In the genomic region with DNA sequence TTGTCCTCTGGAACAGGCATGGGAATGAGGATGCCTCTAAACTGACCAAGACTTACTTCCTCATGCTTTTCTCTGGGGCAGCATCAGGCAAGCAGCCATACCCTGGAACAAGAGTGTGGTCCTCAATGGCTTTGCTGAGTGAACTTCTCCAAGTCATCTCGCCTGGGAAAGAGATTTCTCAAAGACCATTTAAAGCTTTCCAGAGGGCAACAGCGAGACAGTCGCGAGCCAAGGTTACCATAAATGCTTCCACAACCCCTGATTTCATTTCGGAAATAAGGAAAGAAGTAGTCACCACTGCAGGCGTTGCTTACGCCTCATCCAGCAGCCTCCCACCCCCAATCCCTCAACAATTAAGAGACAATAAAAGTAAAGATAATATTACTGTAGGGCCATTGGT, we compare ENCODE assay signal across 10 cellular contexts. TPM values are rescaled to one million over a fixed set of nuclear protein-coding genes. Genes with fewer than 3 reads are reported as not detected.
DNase-seq lines count a peak whose midpoint lies in the region; ATAC-seq and TF ChIP-seq lines count a peak whose summit lies in the region.
"Had no signal": no experiment of that assay in that cellular context is flagged by ENCODE, and none has a peak within 500 bp of the region (broad histone marks: within the 10 kb centered on the region; RNA-seq: fewer than 3 reads in every experiment).

No MANE protein-coding gene starts in this region.

- H3K9ac ChIP-seq in HUES6 (ENCODE audit: low read length) = no peak overlapping the region
- no peak overlapping the region for H3K9ac ChIP-seq in fibroblast of lung (ENCODE audit: insufficient read depth, low read length)

- WGBS in tibial nerve, 2 donors = 48 to 53% methylated on average over 7 of the region's 7 CpGs

- H3K4me1 ChIP-seq in HUES6 (ENCODE audit: control insufficient read depth, insufficient read depth, low read length) (peaks cover 7% of the 10 kb centered on the region), fibroblast of lung (ENCODE audit: control insufficient read depth, extremely low read depth, insufficient read depth, low read length) (no peaks in the 10 kb centered on the region), tibial nerve (peaks cover 0 to 25% (median 0%) of the 10 kb centered on the region in 4 donors)

- no peak overlapping the region for H3K27ac Mint-ChIP-seq in osteocyte (ENCODE audit: unreplicated experiment)

- TF ChIP-seq POLR2A in tibial nerve (IDR thresholded peaks at IDR 0.05) = no peak

- H2AFZ ChIP-seq in fibroblast of lung (ENCODE audit: low read length) = no peak overlapping the region

- H3K27me3 Mint-ChIP-seq in osteocyte (ENCODE audit: unreplicated experiment) = peaks cover 31% of the 10 kb centered on the region

- peaks cover 19% of the 10 kb centered on the region for H3K4me1 Mint-ChIP-seq in osteocyte (ENCODE audit: unreplicated experiment)

- H3K36me3 Mint-ChIP-seq in osteocyte (ENCODE audit: unreplicated experiment) = no peaks in the 10 kb centered on the region

- H3K4me3 Mint-ChIP-seq in osteocyte (ENCODE audit: unreplicated experiment) = peak overlapping the region; percentile 73

- peak in 1 of 2 donors; percentile 14 for TF ChIP-seq EP300 in tibial nerve (IDR thresholded peaks at IDR 0.05)

- no peaks in the 10 kb centered on the region for H3K9me3 Mint-ChIP-seq in osteocyte (ENCODE audit: unreplicated experiment)

- H3K79me2 ChIP-seq in fibroblast of lung (ENCODE audit: control insufficient read depth, insufficient read depth, low read length) = no peaks in the 10 kb centered on the region

- peak overlapping the region; percentile 26 for H3K4me2 ChIP-seq in fibroblast of lung (ENCODE audit: extremely low read depth, insufficient read depth, low read length)

- no peaks in the 10 kb centered on the region for H3K36me3 ChIP-seq in HUES6 (ENCODE audit: control insufficient read depth, insufficient read depth, low read length)
- H3K36me3 ChIP-seq in fibroblast of lung (ENCODE audit: control insufficient read depth, insufficient read depth, low read length) = no peaks in the 10 kb centered on the region
- no peaks in the 10 kb centered on the region for H3K36me3 ChIP-seq in tibial nerve

- ATAC-seq in GM21381 (IDR thresholded peaks at IDR 0.05; ENCODE audit: unreplicated experiment) = no peak

- H3K9me3 ChIP-seq in HUES6 (ENCODE audit: control insufficient read depth, insufficient read depth, low read depth, low read length) = peaks cover 2% of the 10 kb centered on the region; the same call in 1 of the 2 replicates
- no peaks in the 10 kb centered on the region for H3K9me3 ChIP-seq in fibroblast of lung (ENCODE audit: control insufficient read depth, insufficient read depth, low read depth, low read length)
- H3K9me3 ChIP-seq in tibial nerve = peaks cover 0 to 5% (median 0%) of the 10 kb centered on the region in 4 donors

- peaks cover 39% of the 10 kb centered on the region for H3K27me3 ChIP-seq in HUES6 (ENCODE audit: control insufficient read depth, insufficient read depth, low read length)
- H3K27me3 ChIP-seq in fibroblast of lung (ENCODE audit: control insufficient read depth, insufficient read depth, low read length) = no peaks in the 10 kb centered on the region
- no peaks in the 10 kb centered on the region for H3K27me3 ChIP-seq in tibial nerve

- DNase-seq in AG09309 (ENCODE audit: low read depth) (no peak), fibroblast of lung (ENCODE audit: low read depth in 2 of 2) (no peak), osteocyte (ENCODE audit: extremely low spot score, unreplicated experiment) (no peak), SW480 (ENCODE audit: low spot score) (no peak), tibial nerve (ENCODE audit: low spot score in 2 of 2) (no peak), OCI-M1 (lab: John Stamatoyannopoulos, UW) (no peak)
- DNase-seq: NCI-H2171; stimulated activated CD4-positive, alpha-beta T cell treated with anti-CD3 and anti-CD28 coated beads, Interleukin-4, amount 100 ng/mL, for 24 hours had no signal

- H3K4me3 ChIP-seq in AG09309 (ENCODE audit: control insufficient read depth, low read depth, low read length) (peak overlapping the region; percentile 55), HUES6 (ENCODE audit: low read depth, low read length) (peak overlapping the region; percentile 75), fibroblast of lung (replicated peaks in 1 of 4; ENCODE audit: control extremely low read depth in 1 of 4, insufficient read depth in 1 of 4, low read depth in 3 of 4, low read length in 4 of 4) (peak overlapping the region in 1 of 4 experiments; percentile 47), tibial nerve (peak overlapping the region in 2 of 4 donors; percentile 47 to 75)

- no peaks in the 10 kb centered on the region for H4K20me1 ChIP-seq in fibroblast of lung (ENCODE audit: control insufficient read depth, extremely low read depth, insufficient read depth, low read length)

- TF ChIP-seq CTCF in AG09309 (IDR thresholded peaks at IDR 0.05; ENCODE audit: control insufficient read depth, insufficient read depth, low read depth, low read length, missing control alignments) = no peak
- no peak for TF ChIP-seq CTCF in fibroblast of lung (conservative IDR thresholded peaks at IDR 0.05 in 1 of 2, IDR thresholded peaks at IDR 0.05 in 1 of 2; ENCODE audit: low read depth in 1 of 2, low read length in 2 of 2)
- TF ChIP-seq CTCF in osteocyte (IDR thresholded peaks at IDR 0.05) = no peak
- TF ChIP-seq CTCF in tibial nerve (IDR thresholded peaks at IDR 0.05) = no peak

- H3K27ac ChIP-seq in HUES6 (ENCODE audit: low read depth, low read length) (no peak overlapping the region), fibroblast of lung (ENCODE audit: insufficient read depth, low read length) (no peak overlapping the region), tibial nerve (peak overlapping the region in 2 of 4 donors; percentile 40 to 80)

RNA-seq across cellular contexts. Expression of a gene that starts 1.2 kb away (rescaled TPM):
- total RNA-seq in fibroblast of lung = 4.1 and 5.1 TPM in 2 replicates
- 1.3 and 2.4 TPM in 2 replicates for polyA plus RNA-seq in fibroblast of lung
- 1.5 TPM in 2 replicates for polyA plus RNA-seq in fibroblast of lung (2012)
- polyA minus RNA-seq in fibroblast of lung (ENCODE audit: low replicate concordance) = 1.9 TPM in 1 of 2 replicates, not detected in the other
- total RNA-seq in osteocyte = 4.2 and 6.0 TPM in 2 replicates
- total RNA-seq in tibial nerve = 10 to 100 TPM in 1 of 4 donors, 1 to 10 TPM in 3; 4.6 to 18.6 (median 6.4) TPM
